12 cellular contexts compared by ENCODE assay signal in genomic region chr4:82450966-82451755, GRCh38.
"Had no signal": no experiment of that assay in that cellular context is flagged by ENCODE, and none has a peak within 500 bp of the region (broad histone marks: within the 10 kb centered on the region; RNA-seq: fewer than 3 reads in every experiment).

No MANE protein-coding gene starts in this region.

- H3K27ac Mint-ChIP-seq: neural progenitor cell; T-helper 2 cell treated with Interferon-gamma antibody and Interleukin-4, amounts not matched to agents 5 μg/mL and 100 μg/mL, for 36 hours had no signal

- H3K4me3 ChIP-seq: cardiac muscle cell, colonic mucosa, neural progenitor cell, ovary, tibial artery had no signal

- H3K27me3 ChIP-seq: cardiac muscle cell, colonic mucosa, neural progenitor cell, ovary, tibial artery had no signal

- H3K9me3 ChIP-seq: colonic mucosa, ovary, tibial artery had no signal

- DNase-seq: activated gamma-delta T cell treated with Interleukin-2 at 50 U/mL for 16 hours; activated T-cell treated with anti-CD3 and anti-CD28 coated beads for 4 hours; colonic mucosa; hypothalamus; kidney glomerular epithelial cell; ovary; stimulated activated CD4-positive, alpha-beta T cell treated with anti-CD3 and anti-CD28 coated beads, Interleukin-15, amount 100 ng/mL, for 24 hours; stimulated activated CD4-positive, alpha-beta T cell treated with anti-CD3 and anti-CD28 coated beads, Interleukin-4, amount 100 ng/mL, for 24 hours; tibial artery had no signal

- H3K4me2 ChIP-seq: neural progenitor cell had no signal

- H3K36me3 ChIP-seq: ovary had no signal

- H3K9ac ChIP-seq: neural progenitor cell had no signal

- H3K4me1 ChIP-seq: colonic mucosa, neural progenitor cell, tibial artery had no signal

- H3K4me3 Mint-ChIP-seq: neural progenitor cell; T-helper 2 cell treated with Interferon-gamma antibody and Interleukin-4, amounts not matched to agents 5 μg/mL and 100 μg/mL, for 36 hours had no signal

- H3K9me3 Mint-ChIP-seq: neural progenitor cell; T-helper 2 cell treated with Interferon-gamma antibody and Interleukin-4, amounts not matched to agents 5 μg/mL and 100 μg/mL, for 36 hours had no signal

- H3K27ac ChIP-seq: cardiac muscle cell, colonic mucosa, neural progenitor cell, ovary, tibial artery had no signal

- H2AFZ ChIP-seq: neural progenitor cell had no signal
